ENCODE assay signal across 14 cellular contexts in the genomic region with DNA sequence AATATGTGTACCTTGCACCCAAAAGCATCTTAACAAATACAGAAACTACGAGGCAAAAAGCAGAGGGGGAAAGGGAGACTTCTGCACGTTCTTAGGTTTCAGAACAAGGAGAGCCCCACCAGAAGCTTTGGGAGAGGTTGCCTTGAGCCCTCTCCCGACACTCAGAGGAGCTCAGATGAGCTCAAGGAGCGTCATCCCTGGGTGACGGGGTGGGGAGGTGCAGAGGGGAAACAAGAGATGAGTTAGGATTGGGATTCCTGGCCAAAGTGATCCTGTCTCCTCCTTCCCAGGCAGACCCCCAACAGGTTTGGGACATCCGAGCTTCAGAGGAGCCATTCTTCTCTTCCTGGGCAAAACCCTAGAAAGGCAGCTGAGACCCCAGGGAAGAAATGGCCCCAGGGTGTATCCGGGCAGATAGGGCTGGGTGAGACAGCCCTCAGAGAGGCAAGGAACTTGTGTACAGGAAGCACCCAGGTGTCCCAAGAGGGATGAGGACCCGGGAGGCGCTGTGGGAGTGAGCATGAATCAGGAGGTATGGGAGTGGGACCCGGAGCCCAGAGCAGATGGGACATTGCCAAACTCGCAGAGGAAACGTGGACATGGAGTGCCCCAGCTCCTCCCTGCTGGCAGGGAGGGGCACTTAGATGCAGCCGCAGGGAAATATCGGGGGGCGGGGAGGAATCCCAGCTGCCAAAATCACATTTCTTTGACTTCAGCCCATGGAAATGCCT. TPM values are rescaled to one million over a fixed set of nuclear protein-coding genes. Genes with fewer than 3 reads are reported as not detected.
DNase-seq lines count a peak whose midpoint lies in the region; ATAC-seq and TF ChIP-seq lines count a peak whose summit lies in the region.
"Had no signal": no experiment of that assay in that cellular context is flagged by ENCODE, and none has a peak within 500 bp of the region (broad histone marks: within the 10 kb centered on the region; RNA-seq: fewer than 3 reads in every experiment).

No MANE protein-coding gene starts in this region.

- H3K27ac ChIP-seq in upper lobe of left lung = peak overlapping the region in 3 of 4 donors; percentile 78 to 84 (median 84)
- H3K27ac ChIP-seq: cardiac muscle cell had no signal

- POLR2A ChIA-PET in activated CD4-positive, alpha-beta T cell treated with anti-CD3 and anti-CD28 coated beads for 36 hours (lab: Charles Lee) = interaction anchor here (0.6 kb wide), 1 partner anchor 54 kb away, joined by 3 read pairs; no protein-coding TSS in a partner anchor

- TF ChIP-seq CTCF in upper lobe of left lung (IDR thresholded peaks at IDR 0.05) = no peak

- intact Hi-C loops in activated CD4-positive, alpha-beta T cell treated with anti-CD3 and anti-CD28 coated beads for 36 hours (cut with DNase I, micrococcal nuclease) = no loop called here

- H3K4me1 ChIP-seq in upper lobe of left lung = peaks cover 47 to 53% (median 49%) of the 10 kb centered on the region in 4 donors

- WGBS in upper lobe of left lung, 2 donors = 58 to 97% methylated on average over 6 to 15 of the region's 15 CpGs

- TF ChIP-seq EP300 in upper lobe of left lung (IDR thresholded peaks at IDR 0.05) = no peak

- peaks cover 42% of the 10 kb centered on the region for H3K4me1 Mint-ChIP-seq in activated naive CD8-positive, alpha-beta T cell (ENCODE audit: low read depth)
- H3K4me1 Mint-ChIP-seq in activated naive CD8-positive, alpha-beta T cell treated with anti-CD3 and anti-CD28 coated beads for 36 hours = peaks cover 17% of the 10 kb centered on the region
- H3K4me1 Mint-ChIP-seq in central memory CD8-positive, alpha-beta T cell = peaks cover 56% of the 10 kb centered on the region
- H3K4me1 Mint-ChIP-seq in activated CD4-positive, alpha-beta T cell treated with anti-CD3 and anti-CD28 coated beads for 36 hours = peaks cover 12% of the 10 kb centered on the region

- no peak for TF ChIP-seq POLR2A in upper lobe of left lung (IDR thresholded peaks at IDR 0.05)

- H3K27me3 Mint-ChIP-seq in activated naive CD8-positive, alpha-beta T cell = no peaks in the 10 kb centered on the region
- H3K27me3 Mint-ChIP-seq in activated naive CD8-positive, alpha-beta T cell treated with anti-CD3 and anti-CD28 coated beads for 36 hours = no peaks in the 10 kb centered on the region
- H3K27me3 Mint-ChIP-seq in central memory CD8-positive, alpha-beta T cell = no peaks in the 10 kb centered on the region
- no peaks in the 10 kb centered on the region for H3K27me3 Mint-ChIP-seq in activated CD4-positive, alpha-beta T cell treated with anti-CD3 and anti-CD28 coated beads for 36 hours

- H3K27me3 ChIP-seq in upper lobe of left lung = no peaks in the 10 kb centered on the region
- H3K27me3 ChIP-seq: cardiac muscle cell had no signal

- H3K9me3 Mint-ChIP-seq in activated naive CD8-positive, alpha-beta T cell (ENCODE audit: low read depth) = no peaks in the 10 kb centered on the region
- H3K9me3 Mint-ChIP-seq in activated naive CD8-positive, alpha-beta T cell treated with anti-CD3 and anti-CD28 coated beads for 36 hours = no peaks in the 10 kb centered on the region
- no peaks in the 10 kb centered on the region for H3K9me3 Mint-ChIP-seq in central memory CD8-positive, alpha-beta T cell
- H3K9me3 Mint-ChIP-seq in activated CD4-positive, alpha-beta T cell treated with anti-CD3 and anti-CD28 coated beads for 36 hours (ENCODE audit: low read depth) = no peaks in the 10 kb centered on the region

- peak overlapping the region; percentile 22 for H3K27ac Mint-ChIP-seq in activated naive CD8-positive, alpha-beta T cell
- no peak overlapping the region for H3K27ac Mint-ChIP-seq in activated naive CD8-positive, alpha-beta T cell treated with anti-CD3 and anti-CD28 coated beads for 36 hours
- H3K27ac Mint-ChIP-seq in central memory CD8-positive, alpha-beta T cell (ENCODE audit: low read depth) = peak overlapping the region; percentile 8
- no peak overlapping the region for H3K27ac Mint-ChIP-seq in activated CD4-positive, alpha-beta T cell treated with anti-CD3 and anti-CD28 coated beads for 36 hours

- DNase-seq in activated naive CD8-positive, alpha-beta T cell treated with anti-CD3 and anti-CD28 coated beads for 36 hours = no peak
- DNase-seq in central memory CD8-positive, alpha-beta T cell (ENCODE audit: low spot score in 2 of 2) = no peak
- DNase-seq in mesenteric fat pad (ENCODE audit: low spot score) = peak; percentile 79
- DNase-seq in upper lobe of left lung = peak in 1 of 2 donors; percentile 26
- DNase-seq in DMS 273 (lab: John Stamatoyannopoulos, UW; ENCODE audit: unreplicated experiment) = no peak
- DNase-seq in activated CD4-positive, alpha-beta T cell treated with anti-CD3 and anti-CD28 coated beads for 36 hours = no peak
- DNase-seq: activated naive CD4-positive, alpha-beta T cell; NCI-H1417 treated with DMSO at 0.1 percent for 48 hours; NCI-H226; stimulated activated CD4-positive, alpha-beta T cell treated with anti-CD3 and anti-CD28 coated beads, Interleukin-15, amount 100 ng/mL, for 24 hours had no signal

- no peak for ATAC-seq in central memory CD8-positive, alpha-beta T cell (replicated peaks; ENCODE audit: extremely low read depth, poor library complexity, severe bottlenecking)
- ATAC-seq in upper lobe of left lung (ENCODE audit: low FRiP score in 2 of 2) (no peak), GM21529 (IDR thresholded peaks at IDR 0.05; ENCODE audit: unreplicated experiment) (no peak)
- ATAC-seq in activated CD4-positive, alpha-beta T cell treated with anti-CD3 and anti-CD28 coated beads for 36 hours = no peak

- CTCF ChIA-PET in activated CD4-positive, alpha-beta T cell treated with anti-CD3 and anti-CD28 coated beads for 36 hours (lab: Charles Lee) = interaction anchor here (0.5 to 1.0 kb wide), 4 partner anchors 15 to 284 kb away, joined by 3 to 4 read pairs (median 3); no protein-coding TSS in a partner anchor

- H3K9me3 ChIP-seq in upper lobe of left lung = no peaks in the 10 kb centered on the region
- H3K9me3 ChIP-seq: gastrocnemius medialis had no signal

- no peak overlapping the region for H3K4me3 Mint-ChIP-seq in activated naive CD8-positive, alpha-beta T cell
- no peak overlapping the region for H3K4me3 Mint-ChIP-seq in activated naive CD8-positive, alpha-beta T cell treated with anti-CD3 and anti-CD28 coated beads for 36 hours
- no peak overlapping the region for H3K4me3 Mint-ChIP-seq in central memory CD8-positive, alpha-beta T cell
- H3K4me3 Mint-ChIP-seq in activated CD4-positive, alpha-beta T cell treated with anti-CD3 and anti-CD28 coated beads for 36 hours = no peak overlapping the region

- H3K36me3 Mint-ChIP-seq in activated naive CD8-positive, alpha-beta T cell = peaks cover 2% of the 10 kb centered on the region
- no peaks in the 10 kb centered on the region for H3K36me3 Mint-ChIP-seq in activated naive CD8-positive, alpha-beta T cell treated with anti-CD3 and anti-CD28 coated beads for 36 hours
- peaks cover 19% of the 10 kb centered on the region for H3K36me3 Mint-ChIP-seq in central memory CD8-positive, alpha-beta T cell (ENCODE audit: insufficient read depth)
- H3K36me3 Mint-ChIP-seq in activated CD4-positive, alpha-beta T cell treated with anti-CD3 and anti-CD28 coated beads for 36 hours (ENCODE audit: low read depth) = no peaks in the 10 kb centered on the region

- no peak overlapping the region for H3K4me3 ChIP-seq in upper lobe of left lung
- H3K4me3 ChIP-seq: cardiac muscle cell had no signal

- no peaks in the 10 kb centered on the region for H3K36me3 ChIP-seq in upper lobe of left lung
- H3K36me3 ChIP-seq: cardiac muscle cell, gastrocnemius medialis had no signal

RNA-seq across cellular contexts. Expression of a gene that starts 12.5 kb away (rescaled TPM):
- 1 to 10 TPM; 2.7 to 3.2 TPM for total RNA-seq in activated naive CD8-positive, alpha-beta T cell treated with anti-CD3 and anti-CD28 coated beads for 36 hours
- total RNA-seq in mesenteric fat pad = 1.3 TPM
- total RNA-seq in upper lobe of left lung = 1 to 10 TPM; 2.1 to 8.4 (median 4.7) TPM
- 1 to 10 TPM; 8.4 to 8.7 TPM for total RNA-seq in activated CD4-positive, alpha-beta T cell treated with anti-CD3 and anti-CD28 coated beads for 36 hours

RNA-seq across cellular contexts. Expression of a gene that starts 25.9 kb away (rescaled TPM):
- 100 to 1,000 TPM; 148 to 149 TPM for total RNA-seq in activated naive CD8-positive, alpha-beta T cell treated with anti-CD3 and anti-CD28 coated beads for 36 hours
- total RNA-seq in mesenteric fat pad (1.7 TPM), upper lobe of left lung (1 to 10 TPM; 3.4 to 9.4 (median 5.8) TPM)
- total RNA-seq in activated CD4-positive, alpha-beta T cell treated with anti-CD3 and anti-CD28 coated beads for 36 hours = 100 to 1,000 TPM; 204 to 231 TPM

RNA-seq across cellular contexts. Expression of a gene that starts 36.7 kb away (rescaled TPM):
- total RNA-seq in activated naive CD8-positive, alpha-beta T cell treated with anti-CD3 and anti-CD28 coated beads for 36 hours = 1 to 10 TPM; 7.1 to 7.4 TPM
- total RNA-seq in mesenteric fat pad (not detected), upper lobe of left lung (under 1 TPM in 2 of 6 donors, not detected in 4; 0.06 to 0.13 TPM)
- 10 to 100 TPM; 14.8 to 15.6 TPM for total RNA-seq in activated CD4-positive, alpha-beta T cell treated with anti-CD3 and anti-CD28 coated beads for 36 hours
- total RNA-seq: gastrocnemius medialis had no signal

Comparison
In these comparisons a context has a peak if more than half of its experiments do, and no peak if none do; other contexts are left out.
1. H3K27ac Mint-ChIP-seq: peak in activated naive CD8-positive, alpha-beta T cell (single experiment) and central memory CD8-positive, alpha-beta T cell (single experiment); none in activated naive CD8-positive, alpha-beta T cell treated with anti-CD3 and anti-CD28 coated beads for 36 hours (single experiment) and activated CD4-positive, alpha-beta T cell treated with anti-CD3 and anti-CD28 coated beads for 36 hours (single experiment).
2. RNA of a gene that starts 25.9 kb away (total RNA-seq): 204 to 231 TPM in activated CD4-positive, alpha-beta T cell treated with anti-CD3 and anti-CD28 coated beads for 36 hours and 148 to 149 TPM in activated naive CD8-positive, alpha-beta T cell treated with anti-CD3 and anti-CD28 coated beads for 36 hours; 3.4 to 9.4 TPM in upper lobe of left lung and 1.7 TPM in mesenteric fat pad (single experiment); every median in the first group is over 10 times any median in the second.